ENCODE assay signal across 25 cellular contexts in genomic region chr6:145271086-145271485, GRCh38.
A peak's percentile ranks its signal among the peaks of the same experiment; 100 is the strongest.
DNase-seq lines count a peak whose midpoint lies in the region; ATAC-seq, FAIRE-seq and TF ChIP-seq lines count a peak whose summit lies in the region.
"Had no signal": no experiment of that assay in that cellular context is flagged by ENCODE, and none has a peak within 500 bp of the region (broad histone marks: within the 10 kb centered on the region; RNA-seq: fewer than 3 reads in every experiment).

No MANE protein-coding gene starts in this region.

- no peak overlapping the region for H3K4ac ChIP-seq in neuronal stem cell (ENCODE audit: low read length)

- H3K9ac ChIP-seq in HepG2 (ENCODE audit: insufficient read depth, low read depth, low read length) (no peak overlapping the region), neuronal stem cell (ENCODE audit: low read depth, low read length, poor library complexity) (no peak overlapping the region)
- H3K9ac ChIP-seq: BLaER1 had no signal

- H3K4me1 ChIP-seq in cardiac muscle cell (ENCODE audit: low read depth) (peaks cover 21% of the 10 kb centered on the region), HepG2 (ENCODE audit: insufficient read depth, low read length) (peaks cover 85% of the 10 kb centered on the region), neuronal stem cell (ENCODE audit: control insufficient read depth in 2 of 2, insufficient read depth in 1 of 2, low read depth in 1 of 2, low read length in 2 of 2) (no peaks in the 10 kb centered on the region), suprapubic skin (no peaks in the 10 kb centered on the region)
- no peaks in the 10 kb centered on the region for H3K4me1 ChIP-seq in effector memory CD4-positive, alpha-beta T cell (ENCODE audit: control insufficient read depth, insufficient read depth, low read length, poor library complexity, severe bottlenecking)
- H3K4me1 ChIP-seq: BLaER1, SJSA1 had no signal

- no peak overlapping the region for H2BK120ac ChIP-seq in neuronal stem cell (ENCODE audit: low read depth, low read length)

- H2BK12ac ChIP-seq in neuronal stem cell (ENCODE audit: low read length), result no peak overlapping the region

- H3K27ac ChIP-seq in cardiac muscle cell (peak overlapping the region; percentile 48), HepG2 (ENCODE audit: extremely low read length, insufficient read depth, low read length) (no peak overlapping the region), neuronal stem cell (replicated peaks; ENCODE audit: low read length) (no peak overlapping the region), suprapubic skin (no peak overlapping the region)
- H3K27ac ChIP-seq in effector memory CD4-positive, alpha-beta T cell (ENCODE audit: insufficient read depth, low read length, poor library complexity, severe bottlenecking), result no peak overlapping the region
- H3K27ac ChIP-seq: 22Rv1, BLaER1, SJSA1 had no signal

- ATAC-seq in left cardiac atrium, result no peak
- ATAC-seq in HepG2, result no peak
- ATAC-seq: GM12878, HCT116 had no signal

- H4K91ac ChIP-seq in neuronal stem cell (ENCODE audit: low read depth, low read length, poor library complexity), result no peak overlapping the region

- no peak overlapping the region for H4K8ac ChIP-seq in neuronal stem cell (ENCODE audit: low read depth, low read length)

- no peak for TF ChIP-seq POLR2A in HepG2 (IDR thresholded peaks at IDR 0.05; ENCODE audit: insufficient read depth in 1 of 2, low read depth in 2 of 2, low read length in 2 of 2)
- no peak for TF ChIP-seq POLR2A in suprapubic skin (IDR thresholded peaks at IDR 0.05)

- DNase-seq in cardiac muscle cell (ENCODE audit: low read depth in 1 of 2, low spot score in 1 of 2), result no peak
- DNase-seq in left cardiac atrium, result no peak
- no peak for DNase-seq in HepG2 (ENCODE audit: low spot score)
- no peak for DNase-seq in neuronal stem cell (ENCODE audit: low spot score)
- no peak for DNase-seq in effector memory CD4-positive, alpha-beta T cell
- DNase-seq in suprapubic skin (ENCODE audit: low spot score in 2 of 2), result no peak
- DNase-seq in Kasumi-1 (lab: John Stamatoyannopoulos, UW), result no peak
- no peak for DNase-seq in NCI-H82 treated with DMSO at 0.1 percent for 48 hours (lab: John Stamatoyannopoulos, UW; ENCODE audit: unreplicated experiment)
- DNase-seq: ACHN; CD4-positive, alpha-beta T cell; COR-L47; DND-41; KBM-7; NCI-H1092; NCI-H1436; NCI-H187 treated with DMSO at 0.1 percent for 48 hours; NCI-H748 treated with DMSO at 0.1 percent for 48 hours; NK-92 treated with Interleukin-12 subunit alpha and Interleukin-12 subunit beta, amount 100 ng/mL, for 24 hours had no signal

- peak overlapping the region; percentile 16; the same call in 1 of the 2 replicates for H3K4me2 ChIP-seq in HepG2 (ENCODE audit: low read depth, low read length)
- H3K4me2 ChIP-seq in neuronal stem cell (ENCODE audit: insufficient read depth, low read length, poor library complexity, severe bottlenecking), result no peak overlapping the region
- H3K4me2 ChIP-seq: BLaER1 had no signal

- no peak overlapping the region for H3K23ac ChIP-seq in neuronal stem cell (ENCODE audit: low read depth, low read length, poor library complexity)

- TF ChIP-seq CTCF in cardiac muscle cell (IDR thresholded peaks at IDR 0.05; ENCODE audit: low read depth, low read length) (no peak), HepG2 (CRISPR knock-in tag; IDR thresholded peaks at IDR 0.05) (no peak), suprapubic skin (IDR thresholded peaks at IDR 0.05) (no peak)

- no peak overlapping the region for H2BK15ac ChIP-seq in neuronal stem cell (ENCODE audit: low read length)

- in situ Hi-C loops in HepG2 (cut with HindIII; ENCODE audit: extremely low pct_ligation_motif_present, low pct_unique_long_range_greater_than_20kb), result no loop called here

- no TSS peak for BruUV-seq in HepG2 (replicated peaks; lab: Mats Ljungman, UMichigan)

- TF ChIP-seq EP300 in HepG2 (IDR thresholded peaks at IDR 0.05; ENCODE audit: low read depth in 2 of 2, low read length in 2 of 2) (no peak), HepG2 (CRISPR knock-in tag; IDR thresholded peaks at IDR 0.05; ENCODE audit: borderline replicate concordance) (no peak), suprapubic skin (IDR thresholded peaks at IDR 0.05) (no peak)

- no peak overlapping the region for H3K4me3 ChIP-seq in cardiac muscle cell
- no peak overlapping the region for H3K4me3 ChIP-seq in HepG2 (replicated peaks in 1 of 3; ENCODE audit: insufficient read depth in 1 of 3, low read depth in 2 of 3, low read length in 3 of 3)
- no peak overlapping the region for H3K4me3 ChIP-seq in neuronal stem cell (ENCODE audit: low read length in 2 of 2)
- no peak overlapping the region for H3K4me3 ChIP-seq in effector memory CD4-positive, alpha-beta T cell (ENCODE audit: insufficient read depth, low read depth, low read length, poor library complexity, severe bottlenecking)
- no peak overlapping the region for H3K4me3 ChIP-seq in suprapubic skin
- H3K4me3 ChIP-seq: BLaER1, GM12878, SJSA1 had no signal

- no peaks in the 10 kb centered on the region for H3K79me1 ChIP-seq in neuronal stem cell (ENCODE audit: low read depth, low read length)

- H3K36me3 ChIP-seq in cardiac muscle cell (no peaks in the 10 kb centered on the region), HepG2 (replicated peaks in 1 of 2; ENCODE audit: control insufficient read depth in 1 of 2, insufficient read depth in 2 of 2, low read length in 2 of 2) (no peaks in the 10 kb centered on the region), neuronal stem cell (replicated peaks in 1 of 2; ENCODE audit: control insufficient read depth in 2 of 2, insufficient read depth in 2 of 2, low read length in 2 of 2) (no peaks in the 10 kb centered on the region), suprapubic skin (no peaks in the 10 kb centered on the region)
- H3K36me3 ChIP-seq in effector memory CD4-positive, alpha-beta T cell (ENCODE audit: control insufficient read depth, insufficient read depth, low read length), result no peaks in the 10 kb centered on the region
- H3K36me3 ChIP-seq: BLaER1, SJSA1 had no signal

- peak; percentile 26 for FAIRE-seq in HepG2 (lab: Jason Lieb, UNC)
- FAIRE-seq: GM12878, H1, RCC 7860 had no signal

- no peak overlapping the region for H3K18ac ChIP-seq in neuronal stem cell (ENCODE audit: low read length)

- no peak overlapping the region for H2AFZ ChIP-seq in HepG2 (ENCODE audit: low read length)
- peak overlapping the region; percentile 24 for H2AFZ ChIP-seq in neuronal stem cell (ENCODE audit: low read length)

- no peak overlapping the region for H2AK5ac ChIP-seq in neuronal stem cell (ENCODE audit: low read depth, low read length)

- TF ChIP-seq RAD21 in HepG2 (CRISPR knock-in tag; IDR thresholded peaks at IDR 0.05), result no peak

- no peak overlapping the region for H2BK5ac ChIP-seq in neuronal stem cell (ENCODE audit: low read length)

- no peaks in the 10 kb centered on the region for H4K20me1 ChIP-seq in HepG2 (ENCODE audit: insufficient read depth, low read length)
- H4K20me1 ChIP-seq: BLaER1 had no signal

- POLR2A ChIA-PET in HepG2 (lab: Yijun Ruan, JAX), result no interaction called here

- no peaks in the 10 kb centered on the region for H3K27me3 ChIP-seq in cardiac muscle cell
- no peaks in the 10 kb centered on the region for H3K27me3 ChIP-seq in HepG2 (ENCODE audit: control insufficient read depth in 1 of 2, insufficient read depth in 2 of 2, low read length in 2 of 2)
- H3K27me3 ChIP-seq in neuronal stem cell (ENCODE audit: control insufficient read depth in 3 of 3, insufficient read depth in 3 of 3, low read depth in 1 of 3, low read length in 3 of 3), result no peaks in the 10 kb centered on the region
- H3K27me3 ChIP-seq in effector memory CD4-positive, alpha-beta T cell (replicated peaks; ENCODE audit: control insufficient read depth, insufficient read depth, low read length, poor library complexity, severe bottlenecking), result no peaks in the 10 kb centered on the region
- no peaks in the 10 kb centered on the region for H3K27me3 ChIP-seq in suprapubic skin
- H3K27me3 ChIP-seq: BLaER1, SJSA1 had no signal

- CTCF ChIA-PET in HepG2 (lab: Yijun Ruan, JAX; ENCODE audit: low intra/inter-chr PET ratio, low total read pairs), result no interaction called here

- intact Hi-C loops in left cardiac atrium (cut with DNase I) (no loop called here), HepG2 (cut with micrococcal nuclease; ENCODE audit: unreplicated experiment) (no loop called here)

- 29% methylated on average over 4 of the region's 4 CpGs for WGBS in HepG2 (ENCODE audit: low lambda C conversion rate)
- no CpG with 5 or more reads among the region's 4 CpGs for WGBS in neuronal stem cell (ENCODE audit: extremely low coverage in 2 of 2, insufficient read length in 2 of 2, insufficient replicate concordance in 1 of 2), 2 donors
- 26% methylated on average over 4 of the region's 4 CpGs for WGBS in suprapubic skin

- no peaks in the 10 kb centered on the region for H3K79me2 ChIP-seq in HepG2 (ENCODE audit: insufficient read depth, low read length)

- no peaks in the 10 kb centered on the region for H3K9me3 ChIP-seq in cardiac muscle cell (ENCODE audit: low read depth)
- no peaks in the 10 kb centered on the region for H3K9me3 ChIP-seq in HepG2 (ENCODE audit: low read length)
- H3K9me3 ChIP-seq in neuronal stem cell (replicated peaks in 1 of 2; ENCODE audit: control insufficient read depth in 2 of 2, insufficient read depth in 1 of 2, low read depth in 1 of 2, low read length in 2 of 2), result no peaks in the 10 kb centered on the region
- H3K9me3 ChIP-seq in effector memory CD4-positive, alpha-beta T cell (ENCODE audit: control insufficient read depth, low read length), result no peaks in the 10 kb centered on the region
- H3K9me3 ChIP-seq in suprapubic skin, result no peaks in the 10 kb centered on the region
- H3K9me3 ChIP-seq: BLaER1, SJSA1 had no signal

- H3K14ac ChIP-seq in neuronal stem cell (ENCODE audit: low read length), result no peak overlapping the region

TF ChIP-seq in HepG2, 621 proteins besides CTCF, POLR2A, EP300 and RAD21 (continues in another document):
- TF ChIP-seq ZNF761 (CRISPR knock-in tag; conservative IDR thresholded peaks at IDR 0.05) (no peak), NFKB2 (CRISPR knock-in tag; IDR thresholded peaks at IDR 0.05; ENCODE audit: borderline replicate concordance) (no peak), PREB (CRISPR knock-in tag; IDR thresholded peaks at IDR 0.05) (no peak)
